In the genomic region with DNA sequence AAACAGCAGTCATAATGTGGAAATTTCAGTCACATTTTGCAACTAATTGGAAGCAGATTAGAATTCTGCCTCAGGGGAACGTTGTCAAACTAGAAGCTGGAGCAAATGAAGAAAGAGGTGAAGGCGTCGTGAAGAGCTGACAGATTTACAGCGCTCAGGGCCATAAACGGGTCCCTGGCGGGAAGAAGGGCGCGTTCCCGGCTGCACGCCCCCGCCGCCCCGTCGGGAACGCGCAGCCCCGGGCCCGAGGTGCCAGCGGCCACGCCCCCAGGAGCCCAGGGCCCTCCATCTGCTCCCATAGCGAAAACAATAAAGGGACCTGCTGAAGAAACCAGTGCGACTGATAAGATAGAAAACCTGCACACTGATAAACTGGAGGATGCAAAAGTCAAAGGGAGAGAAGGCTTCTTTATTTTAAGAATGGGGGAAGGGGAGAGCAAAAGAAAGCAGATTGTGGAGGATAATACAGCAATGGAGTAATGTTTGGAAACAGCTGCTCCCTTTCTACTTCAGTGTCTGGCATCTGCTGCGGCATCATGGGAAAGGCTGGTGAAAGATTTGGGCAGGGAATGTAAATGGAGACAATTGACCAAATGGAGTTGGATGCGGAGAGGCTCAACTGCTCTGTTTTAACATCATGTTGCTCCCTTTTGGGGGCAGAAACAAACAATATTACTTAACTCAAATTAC, we compare ENCODE assay signal across 7 cellular contexts. TPM values are rescaled to one million over a fixed set of nuclear protein-coding genes. Genes with fewer than 3 reads are reported as not detected.
DNase-seq lines count a peak whose midpoint lies in the region; ATAC-seq and TF ChIP-seq lines count a peak whose summit lies in the region.

No MANE protein-coding gene starts in this region.

- H3K4me3 ChIP-seq in lung (no peak overlapping the region), urinary bladder (ENCODE audit: low read depth, low read length) (peak overlapping the region; percentile 31)

- H3K9me3 ChIP-seq in lung (ENCODE audit: control insufficient read depth in 2 of 2, insufficient read depth in 1 of 2, low read length in 1 of 2) = no peaks in the 10 kb centered on the region

- peaks cover 20 to 50% (median 30%) of the 10 kb centered on the region in 3 donors for H3K4me1 Mint-ChIP-seq in IgD-negative memory B cell

- no peaks in the 10 kb centered on the region for H3K27me3 ChIP-seq in lung (ENCODE audit: control insufficient read depth, insufficient read depth)

- peaks cover 15% of the 10 kb centered on the region for H3K27me3 Mint-ChIP-seq in IgD-negative memory B cell

- peaks cover 3% of the 10 kb centered on the region for H3K36me3 Mint-ChIP-seq in IgD-negative memory B cell

- H3K27ac Mint-ChIP-seq in IgD-negative memory B cell = no peak overlapping the region

- peak overlapping the region; percentile 50 to 86 (median 66) for H3K4me3 Mint-ChIP-seq in IgD-negative memory B cell

- H3K4me1 ChIP-seq in lung (ENCODE audit: control insufficient read depth in 2 of 2, insufficient read depth in 2 of 2, low read length in 2 of 2) = peaks cover 8 to 32% of the 10 kb centered on the region in 2 donors
- H3K4me1 ChIP-seq in urinary bladder (ENCODE audit: insufficient read depth) = no peaks in the 10 kb centered on the region

- 13 to 23% methylated on average over 24 of the region's 24 CpGs for WGBS in lung, 2 donors
- WGBS in urinary bladder = 12% methylated on average over 24 of the region's 24 CpGs

- DNase-seq in cerebellar cortex (ENCODE audit: low spot score) (peak; percentile 77), lung (ENCODE audit: low spot score) (no peak), DMS79 treated with DMSO at 0.1 percent for 48 hours (lab: John Stamatoyannopoulos, UW) (no peak)
- no peak for DNase-seq in activated CD4-positive, CD25-positive, alpha-beta regulatory T cell treated with anti-CD3 and anti-CD28 coated beads, Interleukin-2, amount 50 U/mL, for 72 hours

- no peaks in the 10 kb centered on the region for H3K9me3 Mint-ChIP-seq in IgD-negative memory B cell

- ATAC-seq in lung (ENCODE audit: insufficient read depth, low FRiP score) (no peak), HG02938 (IDR thresholded peaks at IDR 0.05; ENCODE audit: unreplicated experiment) (no peak)

- no peaks in the 10 kb centered on the region for H3K36me3 ChIP-seq in lung (ENCODE audit: control insufficient read depth in 2 of 2, insufficient read depth in 2 of 2, low read length in 2 of 2)
- no peaks in the 10 kb centered on the region for H3K36me3 ChIP-seq in urinary bladder (ENCODE audit: insufficient read depth)

- H3K27ac ChIP-seq in lung (ENCODE audit: low read depth in 1 of 2, low read length in 1 of 2) = peak overlapping the region; percentile 23 to 33
- no peak overlapping the region for H3K27ac ChIP-seq in urinary bladder (ENCODE audit: low read depth)

- no peak for TF ChIP-seq CTCF in lung (IDR thresholded peaks at IDR 0.05; ENCODE audit: control extremely low read depth, extremely low read depth)

RNA-seq across cellular contexts. Expression of a gene that starts 11.1 kb away (rescaled TPM):
- polyA plus RNA-seq in IgD-negative memory B cell (6.4 TPM), lung (10 to 100 TPM in 1 of 2 donors, 1 to 10 TPM in 1; 9.5 to 18.0 TPM), urinary bladder (5.1 TPM)
- total RNA-seq in lung (10 to 100 TPM; 22.8 to 83.2 TPM), urinary bladder (23.7 TPM)
